ENCODE assay signal across 10 cellular contexts in genomic region chr5:181169459-181170236, GRCh38. TPM values are rescaled to one million over a fixed set of nuclear protein-coding genes. Genes with fewer than 3 reads are reported as not detected.
DNase-seq lines count a peak whose midpoint lies in the region; ATAC-seq and TF ChIP-seq lines count a peak whose summit lies in the region.
"Not testable (repeated sequence)": the region's sequence is repeated elsewhere in the genome, so short reads cannot be mapped to it uniquely, and the experiment has no call there.
"Had no signal": no experiment of that assay in that cellular context is flagged by ENCODE, and none has a peak within 500 bp of the region (broad histone marks: within the 10 kb centered on the region; RNA-seq: fewer than 3 reads in every experiment).

No MANE protein-coding gene starts in this region.

- TF ChIP-seq CTCF in foreskin keratinocyte (conservative IDR thresholded peaks at IDR 0.05) = not testable (repeated sequence)

- DNase-seq in NCI-H774 (lab: John Stamatoyannopoulos, UW) (peak; percentile 62), foreskin keratinocyte (peak in 1 of 2 donors; percentile 79)
- DNase-seq in activated CD4-positive, CD25-positive, alpha-beta regulatory T cell treated with anti-CD3 and anti-CD28 coated beads, Interleukin-2, amount 50 U/mL, for 16 hours (ENCODE audit: low read depth, low spot score) = peak; percentile 59
- DNase-seq in activated naive CD8-positive, alpha-beta T cell treated with anti-CD3 and anti-CD28 coated beads, Interleukin-2, amount 10 ng/mL, durations not matched to agents 7 days and 5 days = peak; percentile 80

- peak overlapping the region; percentile 83 for H3K4me3 Mint-ChIP-seq in activated naive CD8-positive, alpha-beta T cell treated with anti-CD3 and anti-CD28 coated beads, Interleukin-2, amount 10 ng/mL, durations not matched to agents 7 days and 5 days
- H3K4me3 Mint-ChIP-seq in stimulated activated naive CD8-positive, alpha-beta T cell treated with anti-CD3 and anti-CD28 coated beads, Interleukin-15, Interleukin-2, amounts not matched to agents 100 ng/mL and 50 ng/mL, for 24 hours = peak overlapping the region; percentile 58

- ATAC-seq in HG02852 (IDR thresholded peaks at IDR 0.05; ENCODE audit: unreplicated experiment) = peak; percentile 32
- ATAC-seq in activated naive CD8-positive, alpha-beta T cell treated with anti-CD3 and anti-CD28 coated beads, Interleukin-2, amount 10 ng/mL, durations not matched to agents 7 days and 5 days (ENCODE audit: low read depth) = peak; percentile 32
- peak; percentile 24 for ATAC-seq in foreskin keratinocyte

- H3K27me3 ChIP-seq in foreskin keratinocyte = not testable (repeated sequence)
- peaks cover 60% of the 10 kb centered on the region for H3K27me3 ChIP-seq in neuron (ENCODE audit: insufficient read depth, low read length)

- peaks cover 18% of the 10 kb centered on the region for H3K27me3 Mint-ChIP-seq in activated naive CD8-positive, alpha-beta T cell treated with anti-CD3 and anti-CD28 coated beads, Interleukin-2, amount 10 ng/mL, durations not matched to agents 7 days and 5 days
- H3K27me3 Mint-ChIP-seq in stimulated activated naive CD8-positive, alpha-beta T cell treated with anti-CD3 and anti-CD28 coated beads, Interleukin-15, Interleukin-2, amounts not matched to agents 100 ng/mL and 50 ng/mL, for 24 hours = peaks cover 77% of the 10 kb centered on the region

- H3K9me3 Mint-ChIP-seq in activated naive CD8-positive, alpha-beta T cell treated with anti-CD3 and anti-CD28 coated beads, Interleukin-2, amount 10 ng/mL, durations not matched to agents 7 days and 5 days; stimulated activated naive CD8-positive, alpha-beta T cell treated with anti-CD3 and anti-CD28 coated beads, Interleukin-15, Interleukin-2, amounts not matched to agents 100 ng/mL and 50 ng/mL, for 24 hours: not testable (repeated sequence)

- not testable (repeated sequence) for H2AFZ ChIP-seq in neuron (ENCODE audit: low read depth, low read length)

- H3K36me3 ChIP-seq in ES-I3 (ENCODE audit: insufficient read depth, low read length); neuron (ENCODE audit: insufficient read depth, low read length): not testable (repeated sequence)

- not testable (repeated sequence) for H3K4me1 ChIP-seq in ES-I3 (ENCODE audit: insufficient read depth, low read length); foreskin keratinocyte; neuron (ENCODE audit: insufficient read depth, low read length)

- peak overlapping the region; percentile 2 for H3K4me3 ChIP-seq in neuron (ENCODE audit: low read length)

- peak overlapping the region; percentile 91 for H3K9ac ChIP-seq in ES-I3 (ENCODE audit: low read depth, low read length)

- not testable (repeated sequence) for H3K9me3 ChIP-seq in ES-I3 (ENCODE audit: control insufficient read depth, insufficient read depth, low read length); neuron (ENCODE audit: low read length)

- H3K27ac Mint-ChIP-seq in activated naive CD8-positive, alpha-beta T cell treated with anti-CD3 and anti-CD28 coated beads, Interleukin-2, amount 10 ng/mL, durations not matched to agents 7 days and 5 days = peak overlapping the region; percentile 82
- peak overlapping the region; percentile 84 for H3K27ac Mint-ChIP-seq in stimulated activated naive CD8-positive, alpha-beta T cell treated with anti-CD3 and anti-CD28 coated beads, Interleukin-15, Interleukin-2, amounts not matched to agents 100 ng/mL and 50 ng/mL, for 24 hours

- not testable (repeated sequence) for H3K36me3 Mint-ChIP-seq in activated naive CD8-positive, alpha-beta T cell treated with anti-CD3 and anti-CD28 coated beads, Interleukin-2, amount 10 ng/mL, durations not matched to agents 7 days and 5 days; stimulated activated naive CD8-positive, alpha-beta T cell treated with anti-CD3 and anti-CD28 coated beads, Interleukin-15, Interleukin-2, amounts not matched to agents 100 ng/mL and 50 ng/mL, for 24 hours (ENCODE audit: low read depth)

- H3K27ac ChIP-seq in foreskin keratinocyte = not testable (repeated sequence)

- POLR2A ChIA-PET in activated naive CD8-positive, alpha-beta T cell treated with anti-CD3 and anti-CD28 coated beads, Interleukin-2, amount 10 ng/mL, durations not matched to agents 7 days and 5 days (lab: Charles Lee) = interaction anchor here (0.9 to 1.2 kb wide), 3 partner anchors 14 to 92 kb away, joined by 3 to 8 read pairs (median 4); no protein-coding TSS in a partner anchor

- peaks cover 58% of the 10 kb centered on the region for H3K4me1 Mint-ChIP-seq in activated naive CD8-positive, alpha-beta T cell treated with anti-CD3 and anti-CD28 coated beads, Interleukin-2, amount 10 ng/mL, durations not matched to agents 7 days and 5 days
- peaks cover 78% of the 10 kb centered on the region for H3K4me1 Mint-ChIP-seq in stimulated activated naive CD8-positive, alpha-beta T cell treated with anti-CD3 and anti-CD28 coated beads, Interleukin-15, Interleukin-2, amounts not matched to agents 100 ng/mL and 50 ng/mL, for 24 hours (ENCODE audit: low read depth)

RNA-seq across cellular contexts. Expression of gene OR2V2, which starts 22.3 kb away (rescaled TPM):
- not detected for total RNA-seq in activated naive CD8-positive, alpha-beta T cell treated with anti-CD3 and anti-CD28 coated beads, Interleukin-2, amount 10 ng/mL, durations not matched to agents 7 days and 5 days
- not detected in 2 replicates for total RNA-seq in foreskin keratinocyte
- polyA plus RNA-seq in foreskin keratinocyte = not detected in 2 replicates
- total RNA-seq: mononuclear cell, tibial nerve had no signal

RNA-seq across cellular contexts. Expression of gene TRIM7, which starts 35.3 kb away (rescaled TPM):
- 1 to 10 TPM; 2.5 to 2.6 TPM for total RNA-seq in activated naive CD8-positive, alpha-beta T cell treated with anti-CD3 and anti-CD28 coated beads, Interleukin-2, amount 10 ng/mL, durations not matched to agents 7 days and 5 days
- total RNA-seq in foreskin keratinocyte = 33.3 and 37.6 TPM in 2 replicates
- polyA plus RNA-seq in foreskin keratinocyte = 36.7 and 39.0 TPM in 2 replicates

RNA-seq across cellular contexts. Expression of gene OR2V1, which starts 38.7 kb away (rescaled TPM):
- not detected for total RNA-seq in activated naive CD8-positive, alpha-beta T cell treated with anti-CD3 and anti-CD28 coated beads, Interleukin-2, amount 10 ng/mL, durations not matched to agents 7 days and 5 days
- total RNA-seq in foreskin keratinocyte = not detected in 2 replicates
- not detected in 2 replicates for polyA plus RNA-seq in foreskin keratinocyte
- total RNA-seq: mononuclear cell, tibial nerve had no signal

RNA-seq across cellular contexts. Expression of gene TRIM41, which starts 53.4 kb away (rescaled TPM):
- total RNA-seq in activated naive CD8-positive, alpha-beta T cell treated with anti-CD3 and anti-CD28 coated beads, Interleukin-2, amount 10 ng/mL, durations not matched to agents 7 days and 5 days = 10 to 100 TPM; 44.5 to 49.7 TPM
- total RNA-seq in foreskin keratinocyte = 17.5 and 17.9 TPM in 2 replicates
- polyA plus RNA-seq in foreskin keratinocyte = 15.6 and 17.3 TPM in 2 replicates
